Comparison of ENCODE assay signal across 7 cellular contexts in genomic region chr4:185204238-185204910, GRCh38. TPM values are rescaled to one million over a fixed set of nuclear protein-coding genes. Genes with fewer than 3 reads are reported as not detected.
A peak's percentile ranks its signal among the peaks of the same experiment; 100 is the strongest.
DNase-seq lines count a peak whose midpoint lies in the region; ATAC-seq, FAIRE-seq and TF ChIP-seq lines count a peak whose summit lies in the region.

No MANE protein-coding gene starts in this region.

- H3K27me3 Mint-ChIP-seq in memory B cell, result no peaks in the 10 kb centered on the region

- CTCF ChIA-PET in K562 (lab: Yijun Ruan, JAX; ENCODE audit: low intra/inter-chr PET ratio), result no interaction called here

- no peak for TF ChIP-seq EP300 in K562 (IDR thresholded peaks at IDR 0.05; ENCODE audit: low read length)

- H3K4me1 ChIP-seq in Karpas-422 (ENCODE audit: low read length) (peaks cover 42% of the 10 kb centered on the region), K562 (replicated peaks in 1 of 2; ENCODE audit: control insufficient read depth in 2 of 2, insufficient read depth in 2 of 2, low read length in 2 of 2) (peaks cover 23 to 26% of the 10 kb centered on the region in 2 experiments), vagina (peaks cover 36% of the 10 kb centered on the region)

- TF ChIP-seq CTCF in K562 (IDR thresholded peaks at IDR 0.05 in 2 of 3, conservative IDR thresholded peaks at IDR 0.05 in 1 of 3; ENCODE audit: insufficient read depth in 2 of 3, low read depth in 1 of 3, low read length in 3 of 3) (no peak), vagina (IDR thresholded peaks at IDR 0.05) (no peak)

- TSS peak; percentile 92 for BruUV-seq in K562 (replicated peaks; lab: Mats Ljungman, UMichigan)

- H3K27ac Mint-ChIP-seq in memory B cell, result peak overlapping the region; percentile 95

- TF ChIP-seq RAD21 in K562 (CRISPR knock-in tag; conservative IDR thresholded peaks at IDR 0.05 in 1 of 2, IDR thresholded peaks at IDR 0.05 in 1 of 2), result peak in 1 of 2 experiments; percentile 15; a peak in 1 of 4 replicates

- H3K27me3 ChIP-seq in Karpas-422 (ENCODE audit: low read length) (no peaks in the 10 kb centered on the region), K562 (ENCODE audit: control insufficient read depth in 2 of 2, insufficient read depth in 2 of 2, low read length in 2 of 2) (no peaks in the 10 kb centered on the region), vagina (no peaks in the 10 kb centered on the region)

- H3K79me2 ChIP-seq in Karpas-422 (ENCODE audit: low read length) (peaks cover 57% of the 10 kb centered on the region), K562 (ENCODE audit: control insufficient read depth, insufficient read depth, low read length) (peaks cover 51% of the 10 kb centered on the region)

- H3K4me3 ChIP-seq in Karpas-422 (ENCODE audit: low read length) (peak overlapping the region; percentile 79), K562 (peak overlapping the region; percentile 70), vagina (peak overlapping the region; percentile 82 to 94)

- TF ChIP-seq POLR2A in K562 (conservative IDR thresholded peaks at IDR 0.05) (no peak), vagina (IDR thresholded peaks at IDR 0.05) (no peak)

- no peak for FAIRE-seq in K562 (lab: Jason Lieb, UNC)

- intact Hi-C loops in K562 (cut with micrococcal nuclease) (loop anchor here (5.0 kb wide), 1 partner anchor 248 kb away; no protein-coding TSS in a partner anchor), vagina (cut with DNase I) (loop anchor here (10.0 kb wide), 1 partner anchor 190 kb away; the partner anchor contains the start of genes ANKRD37 and LRP2BP)

- peaks cover 3% of the 10 kb centered on the region for H3K36me3 Mint-ChIP-seq in memory B cell

- H3K27ac ChIP-seq in Karpas-422 (ENCODE audit: low read length), result peak overlapping the region; percentile 79
- peak overlapping the region; percentile 93 for H3K27ac ChIP-seq in K562 (ENCODE audit: extremely low read depth, low read depth, low read length)
- peak overlapping the region; percentile 98 for H3K27ac ChIP-seq in vagina

- no peaks in the 10 kb centered on the region for H3K9me3 Mint-ChIP-seq in memory B cell

- POLR2A ChIA-PET in K562 (lab: Yijun Ruan, JAX), result interaction anchor here (1.0 kb wide), 1 partner anchor 199 kb away, joined by 3 read pairs; no protein-coding TSS in a partner anchor

- in situ Hi-C loops in K562 (cut with MboI), result loop anchor here (10.0 kb wide), 1 partner anchor 190 kb away; the partner anchor contains the start of genes ANKRD37 and LRP2BP

- 6% methylated on average over 14 of the region's 14 CpGs for WGBS in K562 (ENCODE audit: insufficient coverage, low coverage, missing lambda C conversion rate)

- DNase-seq in Karpas-422, result peak; percentile 75
- peak in 1 of 4 experiments; percentile 60 for DNase-seq in K562 (ENCODE audit: extremely low read depth in 1 of 4, low spot score in 3 of 4)
- DNase-seq in memory B cell (ENCODE audit: low spot score in 2 of 2), result no peak
- no peak for DNase-seq in vagina (ENCODE audit: extremely low spot score in 2 of 2)
- DNase-seq in GM03348 (ENCODE audit: low spot score), result no peak

- no peaks in the 10 kb centered on the region for H3K36me3 ChIP-seq in Karpas-422 (ENCODE audit: insufficient read depth, low read length)
- peaks cover 17% of the 10 kb centered on the region; the same call in 2 of the 3 replicates for H3K36me3 ChIP-seq in K562 (ENCODE audit: control insufficient read depth, insufficient read depth, low read length)
- H3K36me3 ChIP-seq in vagina, result no peaks in the 10 kb centered on the region

- peak overlapping the region; percentile 36; the same call in 1 of the 2 replicates for H2AFZ ChIP-seq in Karpas-422 (ENCODE audit: low read length)
- peak overlapping the region; percentile 84 for H2AFZ ChIP-seq in K562 (ENCODE audit: low read depth, low read length)

- peak overlapping the region; percentile 80 for H3K9ac ChIP-seq in Karpas-422 (ENCODE audit: low read length)
- H3K9ac ChIP-seq in K562 (ENCODE audit: insufficient read depth in 1 of 2, low read depth in 2 of 2, low read length in 2 of 2), result peak overlapping the region; percentile 93 to 97

- peaks cover 32% of the 10 kb centered on the region for H3K4me1 Mint-ChIP-seq in memory B cell

- H4K20me1 ChIP-seq in Karpas-422 (ENCODE audit: insufficient read depth, low read depth, low read length) (no peaks in the 10 kb centered on the region), K562 (replicated peaks; ENCODE audit: control insufficient read depth, insufficient read depth, low read length) (no peaks in the 10 kb centered on the region)

- H3K9me3 ChIP-seq in Karpas-422 (ENCODE audit: low read length) (no peaks in the 10 kb centered on the region), K562 (replicated peaks; ENCODE audit: control insufficient read depth, insufficient read depth, low read depth, low read length) (no peaks in the 10 kb centered on the region), vagina (no peaks in the 10 kb centered on the region)

- H3K4me2 ChIP-seq in Karpas-422 (ENCODE audit: low read depth, low read length, poor library complexity, severe bottlenecking) (peak overlapping the region; percentile 94), K562 (ENCODE audit: insufficient read depth, low read length) (peak overlapping the region; percentile 87)

- no peaks in the 10 kb centered on the region for H3K9me2 ChIP-seq in Karpas-422 (replicated peaks; ENCODE audit: insufficient read depth, low read length)

- ATAC-seq in GM18498 (IDR thresholded peaks at IDR 0.05; ENCODE audit: unreplicated experiment), result peak; percentile 4
- no peak for ATAC-seq in K562
- ATAC-seq in memory B cell (ENCODE audit: low read depth), result no peak
- no peak for ATAC-seq in GM19023 (IDR thresholded peaks at IDR 0.05; ENCODE audit: unreplicated experiment)

- H3K4me3 Mint-ChIP-seq in memory B cell, result peak overlapping the region; percentile 97

- no peaks in the 10 kb centered on the region for H3K9me1 ChIP-seq in K562 (ENCODE audit: control insufficient read depth, insufficient read depth, low read length)

TF ChIP-seq in K562, 482 proteins besides CTCF, POLR2A, EP300 and RAD21 (continues in another document):
- TF ChIP-seq HMBOX1 (IDR thresholded peaks at IDR 0.05), result peak; percentile 39; the same call in 1 of the 2 replicates
- no peak for TF ChIP-seq ZNF79 (CRISPR knock-in tag; IDR thresholded peaks at IDR 0.05; ENCODE audit: low read depth)
- TF ChIP-seq RFX1 (IDR thresholded peaks at IDR 0.05), result peak; percentile 90
- no peak for TF ChIP-seq MCM7 (IDR thresholded peaks at IDR 0.05)

RNA-seq across cellular contexts. Expression of gene CFAP97, which starts 0.6 kb away (rescaled TPM):
- total RNA-seq in Karpas-422 (2014; rRNA removed; shearing (Covaris generic); ENCODE audit: low replicate concordance), result 15.8 and 44.5 TPM in 2 replicates
- total RNA-seq in K562 (2011; cell fraction: chromatin; rRNA removed; ENCODE audit: low replicate concordance), result 13.8 and 79.1 TPM in 2 replicates
- total RNA-seq in K562 (2011; cell fraction: nucleolus; rRNA removed), result 7.0 and 11.4 TPM in 2 replicates
- total RNA-seq in K562 (2011; cell fraction: nucleoplasm; rRNA removed), result 19.9 and 32.4 TPM in 2 replicates
- total RNA-seq in K562 (2014; rRNA removed) (19.9 and 22.0 TPM in 2 replicates), K562 (2014; rRNA removed; fragmentation: Illumina TruSeq; extraction: Trizol) (57.7 and 68.7 TPM in 2 replicates), K562 (2015; rRNA removed; fragmentation: Illumina TruSeq; extraction: Trizol) (51.3 and 57.5 TPM in 2 replicates), K562 (2021) (42.7 and 44.6 TPM in 2 replicates), vagina (28.5 TPM)
- polyA plus RNA-seq in K562 (2011; rRNA removed) (48.0 and 57.8 TPM in 2 replicates), K562 (2014; fragmentation: Illumina TruSeq; extraction: Trizol) (35.7 and 44.4 TPM in 2 replicates), K562 (2014; fragmentation: Nextera tagmentation; extraction: Ambion mirVana) (10 to 100 TPM; 17.3 to 42.7 TPM), K562 (2014; rRNA removed) (21.3 and 24.6 TPM in 2 replicates)
- polyA plus RNA-seq in K562 (2011; cell fraction: cytosol; rRNA removed), result 9.1 and 19.2 TPM in 2 replicates
- 14.3 and 16.2 TPM in 2 replicates for polyA plus RNA-seq in K562 (2011; cell fraction: nucleus; rRNA removed)
- polyA plus RNA-seq in K562 (2012), result 23.9 and 27.7 TPM in 2 replicates
- 82.2 and 111 TPM in 2 replicates for polyA minus RNA-seq in K562 (2011; rRNA and poly(A)+ RNA removed)
- polyA minus RNA-seq in K562 (2011; cell fraction: cytosol; rRNA and poly(A)+ RNA removed), result 22.3 and 34.3 TPM in 2 replicates
- 14.9 and 27.8 TPM in 2 replicates for polyA minus RNA-seq in K562 (2011; cell fraction: nucleus; rRNA and poly(A)+ RNA removed)

RNA-seq across cellular contexts. Expression of gene SNX25, which starts 5.0 kb away (rescaled TPM):
- total RNA-seq in Karpas-422 (2014; rRNA removed; shearing (Covaris generic); ENCODE audit: low replicate concordance), result 39.2 and 50.5 TPM in 2 replicates
- 50.4 and 67.3 TPM in 2 replicates for total RNA-seq in K562 (2011; cell fraction: chromatin; rRNA removed; ENCODE audit: low replicate concordance)
- total RNA-seq in K562 (2011; cell fraction: nucleolus; rRNA removed), result 12.7 and 16.2 TPM in 2 replicates
- 27.6 and 33.9 TPM in 2 replicates for total RNA-seq in K562 (2011; cell fraction: nucleoplasm; rRNA removed)
- total RNA-seq in K562 (2014; rRNA removed) (9.4 and 10.4 TPM in 2 replicates), K562 (2014; rRNA removed; fragmentation: Illumina TruSeq; extraction: Trizol) (15.5 and 18.0 TPM in 2 replicates), K562 (2015; rRNA removed; fragmentation: Illumina TruSeq; extraction: Trizol) (12.7 and 14.4 TPM in 2 replicates), K562 (2021) (12.6 and 14.4 TPM in 2 replicates), vagina (13.0 TPM)
- polyA plus RNA-seq in K562 (2011; rRNA removed) (21.9 and 23.4 TPM in 2 replicates), K562 (2014; fragmentation: Illumina TruSeq; extraction: Trizol) (10.4 and 13.3 TPM in 2 replicates), K562 (2014; fragmentation: Nextera tagmentation; extraction: Ambion mirVana) (1 to 10 TPM; 2.5 TPM), K562 (2014; rRNA removed) (9.5 and 9.6 TPM in 2 replicates)
- 2.3 and 9.1 TPM in 2 replicates for polyA plus RNA-seq in K562 (2011; cell fraction: cytosol; rRNA removed)
- 13.5 and 17.9 TPM in 2 replicates for polyA plus RNA-seq in K562 (2011; cell fraction: nucleus; rRNA removed)
- polyA plus RNA-seq in K562 (2012), result 6.5 and 10.3 TPM in 2 replicates
- polyA minus RNA-seq in K562 (2011; rRNA and poly(A)+ RNA removed), result 57.4 and 75.6 TPM in 2 replicates
- polyA minus RNA-seq in K562 (2011; cell fraction: cytosol; rRNA and poly(A)+ RNA removed), result 14.9 and 15.0 TPM in 2 replicates
- polyA minus RNA-seq in K562 (2011; cell fraction: nucleus; rRNA and poly(A)+ RNA removed), result 11.8 and 26.8 TPM in 2 replicates
